8 cellular contexts compared by ENCODE assay signal in the genomic region with DNA sequence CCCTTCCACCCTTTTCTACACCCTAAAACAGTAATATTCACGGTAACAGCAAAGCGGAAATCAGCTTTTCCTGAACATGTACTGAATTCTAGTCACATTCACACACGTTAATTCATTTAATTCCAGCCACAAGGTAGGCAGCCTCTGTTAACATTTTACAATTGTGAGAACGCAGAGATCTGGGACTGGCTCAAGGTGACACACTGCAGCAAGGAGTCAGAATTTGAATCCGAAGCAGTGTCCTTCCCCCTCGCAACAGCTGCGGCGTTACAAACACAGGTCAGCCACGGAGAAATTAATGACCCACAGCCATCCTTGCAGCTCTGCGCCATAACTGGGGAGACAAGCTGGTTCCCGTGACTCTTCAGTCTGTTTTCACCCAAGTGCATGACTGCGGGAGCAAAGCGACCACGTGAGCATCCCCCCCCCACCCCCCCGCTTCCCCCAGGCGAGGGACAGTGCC. TPM values are rescaled to one million over a fixed set of nuclear protein-coding genes. Genes with fewer than 3 reads are reported as not detected.
DNase-seq lines count a peak whose midpoint lies in the region; TF ChIP-seq lines count a peak whose summit lies in the region.

No MANE protein-coding gene starts in this region.

- no peak for TF ChIP-seq CTCF in OCI-LY1 (IDR thresholded peaks at IDR 0.05; ENCODE audit: low read length)
- no peak for TF ChIP-seq CTCF in dorsolateral prefrontal cortex (IDR thresholded peaks at IDR 0.05 in 54 of 56, conservative IDR thresholded peaks at IDR 0.05 in 2 of 56; ENCODE audit: low read depth in 1 of 56, partially characterized antibody in 56 of 56)

- peak overlapping the region; percentile 73 for H3K9ac ChIP-seq in OCI-LY1 (ENCODE audit: low read length)

- H2AFZ ChIP-seq in OCI-LY1 (ENCODE audit: low read length), result no peak overlapping the region

- H3K9me3 ChIP-seq in OCI-LY1 (ENCODE audit: low read length), result no peaks in the 10 kb centered on the region

- peaks cover 39% of the 10 kb centered on the region for H3K79me2 ChIP-seq in OCI-LY1 (ENCODE audit: insufficient read depth, low read length)

- intact Hi-C loops in dorsolateral prefrontal cortex (cut with DNase I), result loop anchor here (1.0 to 10.0 kb wide), 6 partner anchors 18 to 590 kb away; a partner anchor contains a TSS

- peak overlapping the region; percentile 99 for H3K4me3 ChIP-seq in OCI-LY1 (ENCODE audit: low read depth, low read length, poor library complexity, severe bottlenecking)
- peak overlapping the region; percentile 71 to 99 (median 93) for H3K4me3 ChIP-seq in dorsolateral prefrontal cortex

- 0 out of 2 replicates have a peak, but pooled peaks cover 3% of the 10 kb centered on the region for H4K20me1 ChIP-seq in OCI-LY1 (ENCODE audit: insufficient read depth, low read length)

- H3F3A ChIP-seq in OCI-LY1 (ENCODE audit: insufficient read depth, low read length), result no peaks in the 10 kb centered on the region

- H3K36me3 ChIP-seq in OCI-LY1 (ENCODE audit: insufficient read depth, low read length), result peaks cover 34% of the 10 kb centered on the region

- no peaks in the 10 kb centered on the region for H3K27me3 ChIP-seq in OCI-LY1 (ENCODE audit: insufficient read depth, low read length)
- no peaks in the 10 kb centered on the region for H3K27me3 ChIP-seq in dorsolateral prefrontal cortex

- H3K4me1 ChIP-seq in OCI-LY1 (ENCODE audit: insufficient read depth, low read length, severe bottlenecking), result peaks cover 41% of the 10 kb centered on the region

- DNase-seq in SKM-1 treated with dmso at 0.1 percent for 144 hours (lab: John Stamatoyannopoulos, UW; ENCODE audit: unreplicated experiment) (peak; percentile 75), SKM-1 (lab: John Stamatoyannopoulos, UW; ENCODE audit: unreplicated experiment) (no peak), dorsolateral prefrontal cortex (peak in 4 of 10 donors; percentile 46 to 65 (median 56)), myocyte (ENCODE audit: low read depth) (peak; percentile 93), SW 1271 (lab: John Stamatoyannopoulos, UW) (no peak), foreskin melanocyte (no peak), medulla oblongata (ENCODE audit: extremely low spot score) (no peak)

- H3K27ac ChIP-seq in OCI-LY1 (ENCODE audit: low read depth, low read length, poor library complexity, severe bottlenecking), result no peak overlapping the region
- peak overlapping the region; percentile 86 to 99 (median 97) for H3K27ac ChIP-seq in dorsolateral prefrontal cortex

- no peaks in the 10 kb centered on the region for H3K9me2 ChIP-seq in OCI-LY1 (ENCODE audit: low read depth, low read length)

- H3K4me2 ChIP-seq in OCI-LY1 (ENCODE audit: low read length), result peak overlapping the region; percentile 91

RNA-seq across cellular contexts. Expression of a gene that starts 0.8 kb away (rescaled TPM):
- 10 to 100 TPM; 41.1 to 97.4 (median 66.6) TPM for total RNA-seq in dorsolateral prefrontal cortex
- 22.9 and 36.8 TPM in 2 replicates for total RNA-seq in myocyte
- 125 TPM for polyA plus RNA-seq in myocyte (2012)

Comparison
In these comparisons a context has a peak if more than half of its experiments do, and no peak if none do; other contexts are left out.
1. DNase-seq: peak in SKM-1 treated with dmso at 0.1 percent for 144 hours (single experiment) and myocyte (single experiment); none in SKM-1 (single experiment), SW 1271 (0 of 2), foreskin melanocyte (single experiment) and medulla oblongata (single experiment).